Comparison of ENCODE assay signal across 18 cellular contexts in genomic region chr1:89035080-89035479, GRCh38. TPM values are rescaled to one million over a fixed set of nuclear protein-coding genes. Genes with fewer than 3 reads are reported as not detected.
DNase-seq lines count a peak whose midpoint lies in the region; ATAC-seq and TF ChIP-seq lines count a peak whose summit lies in the region.
"Had no signal": no experiment of that assay in that cellular context is flagged by ENCODE, and none has a peak within 500 bp of the region (broad histone marks: within the 10 kb centered on the region; RNA-seq: fewer than 3 reads in every experiment).

No MANE protein-coding gene starts in this region.

- H3K36me3 ChIP-seq in hepatocyte (replicated peaks; ENCODE audit: insufficient read depth, low read depth): no peaks in the 10 kb centered on the region
- H3K36me3 ChIP-seq: Peyer's patch had no signal

- no peaks in the 10 kb centered on the region for H3K27me3 ChIP-seq in hepatocyte
- H3K27me3 ChIP-seq: Peyer's patch had no signal

- H3K4me1 Mint-ChIP-seq in stimulated activated naive CD8-positive, alpha-beta T cell treated with anti-CD3 and anti-CD28 coated beads, Interleukin-15, amount 100 ng/mL, for 72 hours: peaks cover 55% of the 10 kb centered on the region

- H4K20me1 ChIP-seq in hepatocyte (ENCODE audit: insufficient read depth, poor library complexity, severe bottlenecking): no peaks in the 10 kb centered on the region

- no peak overlapping the region for H3K4me3 Mint-ChIP-seq in stimulated activated naive CD8-positive, alpha-beta T cell treated with anti-CD3 and anti-CD28 coated beads, Interleukin-15, amount 100 ng/mL, for 72 hours
- H3K4me3 Mint-ChIP-seq: HFFc6 had no signal

- ATAC-seq in activated CD4-positive, CD25-positive, alpha-beta regulatory T cell treated with anti-CD3 and anti-CD28 coated beads, Interleukin-2, amount 50 U/mL, for 24 hours: peak; percentile 61 to 75
- ATAC-seq in HG02610 (IDR thresholded peaks at IDR 0.05; ENCODE audit: unreplicated experiment): peak; percentile 43
- peak; percentile 92 for ATAC-seq in stimulated activated naive CD8-positive, alpha-beta T cell treated with anti-CD3 and anti-CD28 coated beads, Interleukin-15, amount 100 ng/mL, for 72 hours
- ATAC-seq in GM21723 (IDR thresholded peaks at IDR 0.05; ENCODE audit: unreplicated experiment): no peak
- no peak for ATAC-seq in HG03196 (IDR thresholded peaks at IDR 0.05; ENCODE audit: unreplicated experiment)

- H3K9me3 Mint-ChIP-seq in stimulated activated naive CD8-positive, alpha-beta T cell treated with anti-CD3 and anti-CD28 coated beads, Interleukin-15, amount 100 ng/mL, for 72 hours: peaks cover 25 to 44% of the 10 kb centered on the region in 2 donors

- peak overlapping the region; percentile 50 for H3K27ac ChIP-seq in hepatocyte
- H3K27ac ChIP-seq: 22Rv1 had no signal

- no peaks in the 10 kb centered on the region for H3K79me2 ChIP-seq in hepatocyte

- no peak overlapping the region for H3K4me2 ChIP-seq in hepatocyte

- TF ChIP-seq CTCF in hepatocyte (IDR thresholded peaks at IDR 0.05; ENCODE audit: poor library complexity): no peak

- no peaks in the 10 kb centered on the region for H3K27me3 Mint-ChIP-seq in stimulated activated naive CD8-positive, alpha-beta T cell treated with anti-CD3 and anti-CD28 coated beads, Interleukin-15, amount 100 ng/mL, for 72 hours

- 90% methylated on average over 1 of the region's 1 CpG for WGBS in hepatocyte (ENCODE audit: low lambda C conversion rate, missing lambda C conversion rate)

- H2AFZ ChIP-seq in hepatocyte: no peak overlapping the region

- DNase-seq in activated CD4-positive, CD25-positive, alpha-beta regulatory T cell treated with anti-CD3 and anti-CD28 coated beads, Interleukin-2, amount 50 U/mL, for 72 hours: no peak
- DNase-seq in hepatocyte (ENCODE audit: low spot score) (peak; percentile 30), dermis blood vessel endothelial cell (no peak)
- DNase-seq in stimulated activated naive CD8-positive, alpha-beta T cell treated with anti-CD3 and anti-CD28 coated beads, Interleukin-15, amount 100 ng/mL, for 72 hours: no peak
- DNase-seq: H7; HFFc6; KG1; NCI-H1105 treated with DMSO at 0.1 percent for 48 hours; NCI-H1694 treated with DMSO at 0.1 percent for 48 hours; NCI-H510A; NCI-H748 treated with DMSO at 0.1 percent for 48 hours; NK-92 treated with Interleukin-12 subunit alpha and Interleukin-12 subunit beta, amount 100 ng/mL, for 24 hours had no signal

- H3K9me3 ChIP-seq in hepatocyte (ENCODE audit: low read depth): no peaks in the 10 kb centered on the region
- H3K9me3 ChIP-seq: Peyer's patch had no signal

- H3K27ac Mint-ChIP-seq in stimulated activated naive CD8-positive, alpha-beta T cell treated with anti-CD3 and anti-CD28 coated beads, Interleukin-15, amount 100 ng/mL, for 72 hours: no peak overlapping the region
- H3K27ac Mint-ChIP-seq: HFFc6 had no signal

- no peaks in the 10 kb centered on the region for H3K9me2 ChIP-seq in hepatocyte (replicated peaks; ENCODE audit: insufficient read depth)

- no peak overlapping the region for H3K4me3 ChIP-seq in hepatocyte
- H3K4me3 ChIP-seq: Peyer's patch had no signal

- H3K4me1 ChIP-seq in hepatocyte (ENCODE audit: insufficient read depth): no peaks in the 10 kb centered on the region
- H3K4me1 ChIP-seq: Peyer's patch had no signal

RNA-seq across cellular contexts. Expression of gene GBP3, which starts 12.4 kb away (rescaled TPM):
- total RNA-seq in hepatocyte (10.8 and 12.0 TPM in 2 replicates), dermis blood vessel endothelial cell (33.4 and 33.6 TPM in 2 replicates)
- polyA plus RNA-seq in hepatocyte: 5.4 and 5.5 TPM in 2 replicates
- total RNA-seq: H7 had no signal

RNA-seq across cellular contexts. Expression of gene GBP1, which starts 29.9 kb away (rescaled TPM):
- total RNA-seq in hepatocyte: 18.9 and 20.3 TPM in 2 replicates
- 12.0 and 19.3 TPM in 2 replicates for polyA plus RNA-seq in hepatocyte
- 24.8 and 27.6 TPM in 2 replicates for total RNA-seq in dermis blood vessel endothelial cell
- total RNA-seq: H7 had no signal

RNA-seq across cellular contexts. Expression of gene KYAT3, which starts 42.7 kb away (rescaled TPM):
- total RNA-seq in hepatocyte: 55.6 and 56.3 TPM in 2 replicates
- 45.5 and 45.9 TPM in 2 replicates for polyA plus RNA-seq in hepatocyte
- total RNA-seq in dermis blood vessel endothelial cell: 15.5 and 45.0 TPM in 2 replicates

RNA-seq across cellular contexts. Expression of gene RBMXL1, which starts 42.7 kb away (rescaled TPM):
- total RNA-seq in hepatocyte (17.4 and 18.7 TPM in 2 replicates), dermis blood vessel endothelial cell (10.0 and 14.3 TPM in 2 replicates)
- 9.2 and 10.7 TPM in 2 replicates for polyA plus RNA-seq in hepatocyte

Comparison
In these comparisons a context has a peak if more than half of its experiments do, and no peak if none do; other contexts are left out.
1. ATAC-seq: peak in activated CD4-positive, CD25-positive, alpha-beta regulatory T cell treated with anti-CD3 and anti-CD28 coated beads, Interleukin-2, amount 50 U/mL, for 24 hours (2 of 2), HG02610 (single experiment) and stimulated activated naive CD8-positive, alpha-beta T cell treated with anti-CD3 and anti-CD28 coated beads, Interleukin-15, amount 100 ng/mL, for 72 hours (single experiment); none in GM21723 (single experiment) and HG03196 (single experiment).